Comparison of ENCODE assay signal across 8 cellular contexts in the genomic region with DNA sequence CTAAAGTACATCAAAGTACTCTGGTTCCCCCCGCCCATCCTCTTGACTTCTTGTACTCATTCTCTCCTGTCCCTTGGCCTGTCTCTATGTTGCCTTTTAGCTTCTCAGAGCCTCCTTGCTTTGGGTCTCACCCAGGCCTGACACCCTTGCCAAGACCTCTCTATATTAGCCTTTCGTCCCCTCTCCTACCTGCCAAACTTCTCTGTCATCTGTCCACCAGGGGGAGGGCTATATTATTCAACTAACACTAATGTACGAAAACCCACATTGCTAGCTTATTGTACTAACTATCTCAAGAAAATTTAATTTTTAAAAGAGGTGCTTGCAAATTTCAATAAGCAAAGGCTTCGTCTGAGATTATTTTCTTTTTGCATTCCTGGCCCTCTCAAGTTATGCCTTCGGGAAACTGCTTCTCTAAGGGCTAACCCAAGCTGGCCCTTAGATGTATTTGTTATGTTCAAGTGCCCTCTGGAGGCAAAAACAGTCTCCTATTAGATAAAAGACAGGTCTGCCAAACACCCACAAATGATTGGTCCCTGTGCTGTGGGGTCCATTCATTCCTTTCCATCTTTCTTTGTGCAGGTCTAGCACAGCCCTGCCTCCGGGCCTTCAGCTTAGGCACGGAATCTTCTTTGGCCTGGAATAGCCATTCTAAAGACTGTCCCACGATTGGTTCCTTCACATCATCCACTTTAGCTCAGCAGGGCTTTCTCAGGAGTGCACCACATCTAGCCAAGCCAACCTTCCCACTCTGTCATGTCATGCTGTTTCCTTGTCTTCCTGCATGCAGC. TPM values are rescaled to one million over a fixed set of nuclear protein-coding genes. Genes with fewer than 3 reads are reported as not detected.
DNase-seq lines count a peak whose midpoint lies in the region; ATAC-seq, FAIRE-seq and TF ChIP-seq lines count a peak whose summit lies in the region.

No MANE protein-coding gene starts in this region.

- H3K4me3 Mint-ChIP-seq in activated T-helper 17 cell treated with anti-CD3 and anti-CD28 coated beads, Interleukin-2, amount 50 U/mL, for 72 hours, result peak overlapping the region; percentile 82

- TF ChIP-seq POLR2A in ovary (IDR thresholded peaks at IDR 0.05), result no peak

- WGBS in ovary, 3 donors, result 21 to 30% (median 22%) methylated on average over 8 of the region's 8 CpGs

- no peaks in the 10 kb centered on the region for H3K27me3 ChIP-seq in ovary

- peaks cover 17% of the 10 kb centered on the region for H3K4me1 Mint-ChIP-seq in activated T-helper 17 cell treated with anti-CD3 and anti-CD28 coated beads, Interleukin-2, amount 50 U/mL, for 72 hours

- H3K9me3 ChIP-seq in ovary, result no peaks in the 10 kb centered on the region

- FAIRE-seq in frontal cortex (lab: Jason Lieb, UNC), result no peak

- no peak overlapping the region for H3K4me3 ChIP-seq in ovary

- DNase-seq in DMS153 treated with DMSO at 0.1 percent for 48 hours (lab: John Stamatoyannopoulos, UW; ENCODE audit: unreplicated experiment), result peak; percentile 57
- DNase-seq in NCI-H774 (lab: John Stamatoyannopoulos, UW), result peak; percentile 9
- peak; percentile 19 to 28 for DNase-seq in frontal cortex (ENCODE audit: low spot score in 2 of 2)
- no peak for DNase-seq in ovary
- no peak for DNase-seq in HPDE6-E6E7 (ENCODE audit: extremely low spot score)

- TF ChIP-seq EP300 in ovary (IDR thresholded peaks at IDR 0.05), result no peak

- no peak overlapping the region for H3K27ac ChIP-seq in ovary

- H3K27ac Mint-ChIP-seq in activated T-helper 17 cell treated with anti-CD3 and anti-CD28 coated beads, Interleukin-2, amount 50 U/mL, for 72 hours, result peak overlapping the region; percentile 87

- peak; percentile 32 to 50 (median 43) for TF ChIP-seq CTCF in ovary (IDR thresholded peaks at IDR 0.05)

- intact Hi-C loops in ovary (cut with DNase I), result loop anchor here in 1 of 4 donors (10.0 kb wide), 1 partner anchor 1093 kb away; no protein-coding TSS in a partner anchor

- no peaks in the 10 kb centered on the region for H3K27me3 Mint-ChIP-seq in activated T-helper 17 cell treated with anti-CD3 and anti-CD28 coated beads, Interleukin-2, amount 50 U/mL, for 72 hours

- peak; percentile 87 for ATAC-seq in GM19455 (IDR thresholded peaks at IDR 0.05; ENCODE audit: unreplicated experiment)
- peak; percentile 82 for ATAC-seq in HG03442 (IDR thresholded peaks at IDR 0.05; ENCODE audit: unreplicated experiment)
- ATAC-seq in activated T-helper 17 cell treated with anti-CD3 and anti-CD28 coated beads, Interleukin-2, amount 50 U/mL, for 72 hours (replicated peaks), result peak; percentile 71

- no peaks in the 10 kb centered on the region for H3K4me1 ChIP-seq in ovary (ENCODE audit: insufficient read depth)

- no peaks in the 10 kb centered on the region for H3K9me3 Mint-ChIP-seq in activated T-helper 17 cell treated with anti-CD3 and anti-CD28 coated beads, Interleukin-2, amount 50 U/mL, for 72 hours

- H3K36me3 ChIP-seq in ovary, result no peaks in the 10 kb centered on the region

- no peaks in the 10 kb centered on the region for H3K36me3 Mint-ChIP-seq in activated T-helper 17 cell treated with anti-CD3 and anti-CD28 coated beads, Interleukin-2, amount 50 U/mL, for 72 hours (ENCODE audit: low read depth)

RNA-seq across cellular contexts. Expression of a gene that starts 6.4 kb away (rescaled TPM):
- total RNA-seq in activated T-helper 17 cell treated with anti-CD3 and anti-CD28 coated beads, Interleukin-2, amount 50 U/mL, for 72 hours, result 10 to 100 TPM; 39.8 to 41.8 TPM
- total RNA-seq in frontal cortex (24.5 TPM), ovary (10 to 100 TPM; 17.2 to 27.1 (median 19.1) TPM)
- polyA plus RNA-seq in ovary, result 10 to 100 TPM; 21.1 to 25.4 TPM

RNA-seq across cellular contexts. Expression of a gene that starts 12.1 kb away (rescaled TPM):
- total RNA-seq in activated T-helper 17 cell treated with anti-CD3 and anti-CD28 coated beads, Interleukin-2, amount 50 U/mL, for 72 hours, result 10 to 100 TPM; 12.9 to 21.4 TPM
- 22.4 TPM for total RNA-seq in frontal cortex
- total RNA-seq in ovary, result 1 to 10 TPM; 2.3 to 8.4 (median 4.6) TPM
- 10 to 100 TPM in 1 of 2 donors, 1 to 10 TPM in 1; 1.7 to 15.4 TPM for polyA plus RNA-seq in ovary

Comparison
In these comparisons a context has a peak if more than half of its experiments do, and no peak if none do; other contexts are left out.
1. DNase-seq: peak in DMS153 treated with DMSO at 0.1 percent for 48 hours (single experiment), NCI-H774 (single experiment) and frontal cortex (2 of 2); none in ovary (0 of 5) and HPDE6-E6E7 (single experiment).
2. Peak in every context shown above with its lines, with median percentiles within 50 percentile points of each other: ATAC-seq.